Comparison of ENCODE assay signal across 8 cellular contexts in the genomic region with DNA sequence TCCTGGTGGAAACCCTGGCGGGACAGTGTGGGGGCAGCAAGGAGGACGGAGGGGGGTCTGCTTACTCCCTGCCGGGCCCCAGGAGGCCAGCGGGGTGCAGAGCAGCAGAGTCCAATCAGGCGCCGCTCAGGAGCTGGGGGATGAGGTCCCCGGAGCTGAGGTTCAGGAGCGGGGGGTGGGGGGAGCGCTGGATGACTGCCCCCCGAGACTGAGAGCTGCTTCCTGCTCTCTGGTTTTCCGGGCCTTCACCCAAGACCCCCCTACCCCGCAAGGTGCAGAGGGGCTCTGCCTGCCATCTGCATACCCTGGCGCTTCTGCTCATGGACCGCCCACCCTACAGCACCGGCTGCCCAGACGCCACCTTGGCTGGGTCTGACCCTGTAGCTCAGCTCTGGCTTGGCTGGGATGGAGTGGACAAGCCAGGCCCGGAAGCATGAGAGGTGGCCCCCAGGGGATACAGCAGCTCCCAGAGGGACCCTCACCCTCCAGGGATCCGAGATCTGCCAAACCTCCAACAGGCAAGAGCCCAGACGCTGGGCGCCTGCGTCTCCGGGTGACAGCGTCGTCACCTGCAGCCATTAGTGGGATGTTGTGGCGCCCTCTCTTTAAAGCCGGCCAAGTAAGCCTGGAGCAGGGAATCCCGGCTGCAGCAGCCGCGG. TPM values are rescaled to one million over a fixed set of nuclear protein-coding genes. Genes with fewer than 3 reads are reported as not detected.
DNase-seq lines count a peak whose midpoint lies in the region; ATAC-seq and TF ChIP-seq lines count a peak whose summit lies in the region.

No MANE protein-coding gene starts in this region.

- no peaks in the 10 kb centered on the region for H3K36me3 Mint-ChIP-seq in endodermal cell (ENCODE audit: low read depth)
- no peaks in the 10 kb centered on the region for H3K36me3 Mint-ChIP-seq in nephron (ENCODE audit: low read depth)

- ATAC-seq in Right ventricle myocardium superior (ENCODE audit: poor library complexity), result no peak

- H3K4me3 Mint-ChIP-seq in endodermal cell, result peak overlapping the region; percentile 61
- peak overlapping the region; percentile 78 to 82 (median 81) for H3K4me3 Mint-ChIP-seq in nephron

- H3K9ac ChIP-seq in endodermal cell (ENCODE audit: extremely low read depth, low read length, poor library complexity, severe bottlenecking), result no peak overlapping the region

- H3K9me3 ChIP-seq in endodermal cell (ENCODE audit: control insufficient read depth, low read length), result no peaks in the 10 kb centered on the region

- peak overlapping the region; percentile 76 for H3K4me3 ChIP-seq in endodermal cell (ENCODE audit: low read length)

- peaks cover 4% of the 10 kb centered on the region for H3K27me3 Mint-ChIP-seq in endodermal cell (ENCODE audit: insufficient read depth)
- peaks cover 11% of the 10 kb centered on the region for H3K27me3 Mint-ChIP-seq in nephron (ENCODE audit: low read depth)

- 16% methylated on average over 16 to 29 of the region's 29 CpGs for WGBS in endodermal cell (ENCODE audit: insufficient coverage in 1 of 2, insufficient read length in 1 of 2), 2 experiments

- H3K9me3 Mint-ChIP-seq in endodermal cell, result no peaks in the 10 kb centered on the region
- H3K9me3 Mint-ChIP-seq in nephron, result no peaks in the 10 kb centered on the region

- H3K27me3 ChIP-seq in endodermal cell (ENCODE audit: control insufficient read depth, insufficient read depth, low read length, poor library complexity, severe bottlenecking), result peaks cover 14% of the 10 kb centered on the region

- H3K27ac ChIP-seq in endodermal cell (ENCODE audit: low read depth, low read length), result no peak overlapping the region

- no peaks in the 10 kb centered on the region for H3K4me1 Mint-ChIP-seq in endodermal cell
- H3K4me1 Mint-ChIP-seq in nephron, result peaks cover 8% of the 10 kb centered on the region

- TF ChIP-seq CTCF in endodermal cell (conservative IDR thresholded peaks at IDR 0.05), result peak; percentile 19
- no peak for TF ChIP-seq CTCF in nephron (IDR thresholded peaks at IDR 0.05; ENCODE audit: unreplicated experiment in 3 of 3)

- H3K27ac Mint-ChIP-seq in endodermal cell, result no peak overlapping the region
- H3K27ac Mint-ChIP-seq in nephron, result peak overlapping the region in 1 of 3 experiments; percentile 60

- H3K4me1 ChIP-seq in endodermal cell (ENCODE audit: control insufficient read depth, insufficient read depth, low read length), result no peaks in the 10 kb centered on the region

- no peaks in the 10 kb centered on the region for H3K36me3 ChIP-seq in endodermal cell (ENCODE audit: control insufficient read depth, insufficient read depth, low read length)

- intact Hi-C loops in cardiac septum (cut with DNase I) (no loop called here), Right ventricle myocardium superior (cut with DNase I) (no loop called here)

- DNase-seq in cardiac septum (ENCODE audit: low spot score) (peak; percentile 41), Right ventricle myocardium superior (no peak), endodermal cell (peak; percentile 77), COR-L47 (lab: John Stamatoyannopoulos, UW) (no peak), AML-193 (lab: John Stamatoyannopoulos, UW) (no peak), DMS53 treated with DMSO at 0.1 percent for 48 hours (lab: John Stamatoyannopoulos, UW; ENCODE audit: unreplicated experiment) (no peak)
- no peak for DNase-seq in activated naive CD4-positive, alpha-beta T cell treated with anti-CD3 and anti-CD28 coated beads, Interleukin-2, amount 50 U/mL, for 16 hours

RNA-seq across cellular contexts. Expression of gene KNDC1, which starts 0.9 kb away (rescaled TPM):
- 0.05 TPM for total RNA-seq in cardiac septum
- total RNA-seq in Right ventricle myocardium superior, result not detected
- total RNA-seq in endodermal cell, result 1 to 10 TPM; 6.5 to 9.6 TPM
- polyA plus RNA-seq in endodermal cell (2013, experiment 1 of 2), result 7.3 TPM
- polyA plus RNA-seq in endodermal cell (2013, experiment 2 of 2), result 4.6 TPM

Comparison
In these comparisons a context has a peak if more than half of its experiments do, and no peak if none do; other contexts are left out.
1. DNase-seq: peak in cardiac septum (single experiment) and endodermal cell (single experiment); none in Right ventricle myocardium superior (single experiment), COR-L47 (single experiment), AML-193 (0 of 2), DMS53 treated with DMSO at 0.1 percent for 48 hours (single experiment) and activated naive CD4-positive, alpha-beta T cell treated with anti-CD3 and anti-CD28 coated beads, Interleukin-2, amount 50 U/mL, for 16 hours (single experiment).